ENCODE assay signal across 1 cellular context in the genomic region with DNA sequence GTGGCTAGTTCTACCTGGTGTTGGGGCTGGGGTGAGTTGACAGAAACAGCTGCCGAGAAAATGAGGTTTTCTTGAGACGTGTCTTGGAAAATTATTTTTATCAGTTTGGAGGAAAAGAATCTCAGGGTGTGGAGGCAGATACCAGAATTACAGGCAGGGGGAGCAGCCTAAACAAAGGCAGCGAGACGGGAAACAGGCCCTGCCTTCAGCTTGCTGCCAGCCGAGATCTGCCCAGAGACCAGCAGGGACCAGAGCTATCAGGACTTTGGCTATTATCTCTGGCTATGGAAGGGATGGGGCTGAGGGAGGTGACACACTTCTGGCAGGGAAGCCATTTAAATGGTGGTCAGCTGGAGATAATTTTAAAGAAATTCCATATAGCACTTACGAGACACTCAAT.
TF ChIP-seq lines count a peak whose summit lies in the region.

No MANE protein-coding gene starts in this region.

TF ChIP-seq in IMR-90, 13 proteins besides CTCF, POLR2A, EP300 and RAD21 (continued from another document):
- TF ChIP-seq, protein P1, sequence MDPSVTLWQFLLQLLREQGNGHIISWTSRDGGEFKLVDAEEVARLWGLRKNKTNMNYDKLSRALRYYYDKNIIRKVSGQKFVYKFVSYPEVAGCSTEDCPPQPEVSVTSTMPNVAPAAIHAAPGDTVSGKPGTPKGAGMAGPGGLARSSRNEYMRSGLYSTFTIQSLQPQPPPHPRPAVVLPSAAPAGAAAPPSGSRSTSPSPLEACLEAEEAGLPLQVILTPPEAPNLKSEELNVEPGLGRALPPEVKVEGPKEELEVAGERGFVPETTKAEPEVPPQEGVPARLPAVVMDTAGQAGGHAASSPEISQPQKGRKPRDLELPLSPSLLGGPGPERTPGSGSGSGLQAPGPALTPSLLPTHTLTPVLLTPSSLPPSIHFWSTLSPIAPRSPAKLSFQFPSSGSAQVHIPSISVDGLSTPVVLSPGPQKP (IDR thresholded peaks at IDR 0.05; ENCODE audit: borderline replicate concordance, low read depth, low read length): no peak
- TF ChIP-seq NFE2L2 (IDR thresholded peaks at IDR 0.05; ENCODE audit: low read depth, low read length): no peak
